In genomic region chr17:27480699-27481098, GRCh38 we compare ENCODE assay signal across 21 cellular contexts. TPM values are rescaled to one million over a fixed set of nuclear protein-coding genes. Genes with fewer than 3 reads are reported as not detected.
DNase-seq lines count a peak whose midpoint lies in the region; ATAC-seq and TF ChIP-seq lines count a peak whose summit lies in the region.
"Had no signal": no experiment of that assay in that cellular context is flagged by ENCODE, and none has a peak within 500 bp of the region (broad histone marks: within the 10 kb centered on the region; RNA-seq: fewer than 3 reads in every experiment).

No MANE protein-coding gene starts in this region.

- no peaks in the 10 kb centered on the region for H3K9me3 ChIP-seq in CD4-positive, alpha-beta T cell (ENCODE audit: control insufficient read depth, low read length)
- H3K9me3 ChIP-seq: gastrocnemius medialis had no signal

- no peak overlapping the region for H3K4me3 Mint-ChIP-seq in CD4-positive, alpha-beta T cell
- no peak overlapping the region for H3K4me3 Mint-ChIP-seq in GM23338
- H3K4me3 Mint-ChIP-seq in activated T-helper 2 cell treated with anti-CD3 and anti-CD28 coated beads, Interferon-gamma antibody, Interleukin-2, Interleukin-4, amounts not matched to agents 10 μg/mL and 5 μg/mL and 100 μg/mL, durations not matched to agents 14 hours and 24 hours and 36 hours (ENCODE audit: low read depth), result no peak overlapping the region
- peak overlapping the region in 2 of 5 donors; percentile 61 to 65 for H3K4me3 Mint-ChIP-seq in immature natural killer cell
- H3K4me3 Mint-ChIP-seq in Calu3 (ENCODE audit: low read depth, unreplicated experiment), result no peak overlapping the region
- H3K4me3 Mint-ChIP-seq: CD14-positive monocyte, mesothelial cell of epicardium had no signal

- H3K4me1 Mint-ChIP-seq in CD4-positive, alpha-beta T cell (ENCODE audit: low read depth), result peaks cover 47% of the 10 kb centered on the region
- H3K4me1 Mint-ChIP-seq in GM23338, result peaks cover 58% of the 10 kb centered on the region
- peaks cover 59% of the 10 kb centered on the region for H3K4me1 Mint-ChIP-seq in activated T-helper 2 cell treated with anti-CD3 and anti-CD28 coated beads, Interferon-gamma antibody, Interleukin-2, Interleukin-4, amounts not matched to agents 10 μg/mL and 5 μg/mL and 100 μg/mL, durations not matched to agents 14 hours and 24 hours and 36 hours (ENCODE audit: low read depth)
- H3K4me1 Mint-ChIP-seq in immature natural killer cell, result peaks cover 54 to 61% of the 10 kb centered on the region in 2 donors
- H3K4me1 Mint-ChIP-seq in Calu3 (ENCODE audit: low read depth, unreplicated experiment), result no peaks in the 10 kb centered on the region
- H3K4me1 Mint-ChIP-seq: mesothelial cell of epicardium had no signal

- peaks cover 3% of the 10 kb centered on the region; the same call in 1 of the 2 replicates for H4K20me1 ChIP-seq in GM23338 (replicated peaks; ENCODE audit: insufficient read depth)

- no peak for DNase-seq in CD4-positive, alpha-beta T cell
- no peak for DNase-seq in GM23338 (ENCODE audit: low spot score)
- no peak for DNase-seq in activated T-helper 2 cell treated with anti-CD3 and anti-CD28 coated beads, Interferon-gamma antibody, Interleukin-2, Interleukin-4, amounts not matched to agents 10 μg/mL and 5 μg/mL and 100 μg/mL, durations not matched to agents 14 hours and 24 hours and 36 hours (ENCODE audit: low spot score)
- DNase-seq in immature natural killer cell, result no peak
- DNase-seq in Calu3, result no peak
- DNase-seq in NK-92 treated with Interleukin-12 subunit alpha and Interleukin-12 subunit beta, amount 100 ng/mL, for 24 hours (lab: John Stamatoyannopoulos, UW), result no peak
- DNase-seq: gastrocnemius medialis; GOT3; hypothalamus; left ventricle myocardium superior; NCI-H1105 treated with DMSO at 0.1 percent for 48 hours; NCI-H2081; NCI-H226; NCI-H748 treated with DMSO at 0.1 percent for 48 hours; stimulated activated CD4-positive, alpha-beta T cell treated with anti-CD3 and anti-CD28 coated beads, Interleukin-4, amount 100 ng/mL, for 1 hour had no signal

- intact Hi-C loops in CD4-positive, alpha-beta T cell (cut with DNase I, micrococcal nuclease), result loop anchor here in 1 of 2 experiments (10.0 kb wide), 1 partner anchor 54 kb away; no protein-coding TSS in a partner anchor
- intact Hi-C loops in activated T-helper 2 cell treated with anti-CD3 and anti-CD28 coated beads, Interferon-gamma antibody, Interleukin-2, Interleukin-4, amounts not matched to agents 10 μg/mL and 5 μg/mL and 100 μg/mL, durations not matched to agents 14 hours and 24 hours and 36 hours (cut with micrococcal nuclease), result loop anchor here (2.0 kb wide), 1 partner anchor 14 kb away; no protein-coding TSS in a partner anchor
- intact Hi-C loops in Calu3 (cut with micrococcal nuclease; ENCODE audit: unreplicated experiment), result no loop called here

- H3K36me3 ChIP-seq in GM23338 (ENCODE audit: insufficient read depth), result no peaks in the 10 kb centered on the region
- H3K36me3 ChIP-seq: gastrocnemius medialis had no signal

- CTCF ChIA-PET in CD4-positive, alpha-beta T cell (lab: Charles Lee), result interaction anchor here (1.0 to 2.6 kb wide), 3 partner anchors 8 to 25 kb away, joined by 3 to 6 read pairs (median 6); partner anchors contain the start of gene KSR1
- CTCF ChIA-PET in Calu3 (lab: Charles Lee), result no interaction called here

- no peaks in the 10 kb centered on the region for H3K27me3 Mint-ChIP-seq in CD4-positive, alpha-beta T cell
- H3K27me3 Mint-ChIP-seq in GM23338 (ENCODE audit: insufficient read depth, low read depth, poor library complexity) (peaks cover 3% of the 10 kb centered on the region), immature natural killer cell (ENCODE audit: low read depth in 3 of 3) (peaks cover 0 to 4% (median 0%) of the 10 kb centered on the region in 3 donors), Calu3 (ENCODE audit: unreplicated experiment) (no peaks in the 10 kb centered on the region)
- no peaks in the 10 kb centered on the region for H3K27me3 Mint-ChIP-seq in activated T-helper 2 cell treated with anti-CD3 and anti-CD28 coated beads, Interferon-gamma antibody, Interleukin-2, Interleukin-4, amounts not matched to agents 10 μg/mL and 5 μg/mL and 100 μg/mL, durations not matched to agents 14 hours and 24 hours and 36 hours (ENCODE audit: low read depth)
- H3K27me3 Mint-ChIP-seq: naive thymus-derived CD4-positive, alpha-beta T cell had no signal

- no peak for TF ChIP-seq CTCF in CD4-positive, alpha-beta T cell (IDR thresholded peaks at IDR 0.05)
- no peak for TF ChIP-seq CTCF in GM23338 (conservative IDR thresholded peaks at IDR 0.05; ENCODE audit: low read depth in 2 of 2)
- no peak for TF ChIP-seq CTCF in Calu3 (IDR thresholded peaks at IDR 0.05; ENCODE audit: unreplicated experiment)

- H3K9me3 Mint-ChIP-seq in CD4-positive, alpha-beta T cell, result no peaks in the 10 kb centered on the region
- H3K9me3 Mint-ChIP-seq in GM23338, result no peaks in the 10 kb centered on the region
- no peaks in the 10 kb centered on the region for H3K9me3 Mint-ChIP-seq in activated T-helper 2 cell treated with anti-CD3 and anti-CD28 coated beads, Interferon-gamma antibody, Interleukin-2, Interleukin-4, amounts not matched to agents 10 μg/mL and 5 μg/mL and 100 μg/mL, durations not matched to agents 14 hours and 24 hours and 36 hours
- no peaks in the 10 kb centered on the region for H3K9me3 Mint-ChIP-seq in immature natural killer cell
- no peaks in the 10 kb centered on the region for H3K9me3 Mint-ChIP-seq in Calu3 (ENCODE audit: low read depth, unreplicated experiment)
- H3K9me3 Mint-ChIP-seq: CD14-positive monocyte, mesothelial cell of epicardium had no signal

- no peak overlapping the region for H2AFZ ChIP-seq in GM23338

- H3K4me3 ChIP-seq in GM23338, result no peak overlapping the region
- H3K4me3 ChIP-seq: gastrocnemius medialis had no signal

- ATAC-seq in CD4-positive, alpha-beta T cell (ENCODE audit: poor library complexity), result no peak
- no peak for ATAC-seq in GM23338
- no peak for ATAC-seq in GM19351 (IDR thresholded peaks at IDR 0.05; ENCODE audit: unreplicated experiment)
- ATAC-seq: gastrocnemius medialis, left ventricle myocardium superior had no signal

- no TSS peak for BruUV-seq in Calu3 (replicated peaks; lab: Mats Ljungman, UMichigan)

- 0 out of 2 replicates have a peak, but pooled peaks cover 5% of the 10 kb centered on the region for H3F3A ChIP-seq in GM23338 (replicated peaks; ENCODE audit: low read depth)

- H3K9me2 ChIP-seq in GM23338 (ENCODE audit: insufficient read depth), result no peaks in the 10 kb centered on the region

- no peaks in the 10 kb centered on the region for H3K27me3 ChIP-seq in CD4-positive, alpha-beta T cell (ENCODE audit: control insufficient read depth, insufficient read depth, low read length)
- no peaks in the 10 kb centered on the region for H3K27me3 ChIP-seq in GM23338 (ENCODE audit: insufficient read depth)
- H3K27me3 ChIP-seq: gastrocnemius medialis had no signal

- peaks cover 94% of the 10 kb centered on the region for H3K79me2 ChIP-seq in GM23338 (replicated peaks; ENCODE audit: insufficient read depth)

- POLR2A ChIA-PET in CD4-positive, alpha-beta T cell (lab: Charles Lee), result interaction anchor here (1.2 kb wide), 2 partner anchors 25 to 187 kb away, joined by 3 to 4 read pairs; partner anchors contain the start of gene WSB1

- H3K27ac Mint-ChIP-seq in CD4-positive, alpha-beta T cell, result peak overlapping the region; percentile 79
- peak overlapping the region; percentile 56; the same call in 1 of the 2 replicates for H3K27ac Mint-ChIP-seq in GM23338
- peak overlapping the region; percentile 89 for H3K27ac Mint-ChIP-seq in activated T-helper 2 cell treated with anti-CD3 and anti-CD28 coated beads, Interferon-gamma antibody, Interleukin-2, Interleukin-4, amounts not matched to agents 10 μg/mL and 5 μg/mL and 100 μg/mL, durations not matched to agents 14 hours and 24 hours and 36 hours
- peak overlapping the region; percentile 28 to 93 (median 64) for H3K27ac Mint-ChIP-seq in immature natural killer cell
- H3K27ac Mint-ChIP-seq in Calu3 (ENCODE audit: unreplicated experiment), result no peak overlapping the region
- H3K27ac Mint-ChIP-seq: mesothelial cell of epicardium had no signal

- H3K4me2 ChIP-seq in GM23338, result peak overlapping the region; percentile 65

- peaks cover 50% of the 10 kb centered on the region for H3K4me1 ChIP-seq in GM23338 (ENCODE audit: insufficient read depth)
- H3K4me1 ChIP-seq: gastrocnemius medialis had no signal

- H3K27ac ChIP-seq in CD4-positive, alpha-beta T cell (ENCODE audit: low read depth, low read length), result no peak overlapping the region
- H3K27ac ChIP-seq in GM23338 (ENCODE audit: low read depth), result peak overlapping the region; percentile 81; the same call in 1 of the 2 replicates
- H3K27ac ChIP-seq: gastrocnemius medialis, RWPE1, VCaP had no signal

- no peaks in the 10 kb centered on the region for H3K36me3 Mint-ChIP-seq in CD4-positive, alpha-beta T cell (ENCODE audit: low read depth)
- H3K36me3 Mint-ChIP-seq in GM23338 (ENCODE audit: low read depth), result no peaks in the 10 kb centered on the region; the same call in 2 of the 3 replicates
- peaks cover 15% of the 10 kb centered on the region for H3K36me3 Mint-ChIP-seq in activated T-helper 2 cell treated with anti-CD3 and anti-CD28 coated beads, Interferon-gamma antibody, Interleukin-2, Interleukin-4, amounts not matched to agents 10 μg/mL and 5 μg/mL and 100 μg/mL, durations not matched to agents 14 hours and 24 hours and 36 hours (ENCODE audit: low read depth)
- no peaks in the 10 kb centered on the region for H3K36me3 Mint-ChIP-seq in immature natural killer cell
- H3K36me3 Mint-ChIP-seq in Calu3 (ENCODE audit: insufficient read depth, unreplicated experiment), result no peaks in the 10 kb centered on the region
- H3K36me3 Mint-ChIP-seq: mesothelial cell of epicardium had no signal

TF ChIP-seq in GM23338, 12 proteins besides CTCF, POLR2A, EP300 and RAD21 (continues in another document):
- TF ChIP-seq CREB1 (CRISPR knock-in tag; IDR thresholded peaks at IDR 0.05; ENCODE audit: low read depth) (no peak), POLR2AphosphoS5 (IDR thresholded peaks at IDR 0.05; ENCODE audit: low read depth) (no peak)

RNA-seq across cellular contexts. Expression of gene KSR1, which starts 24.5 kb away (rescaled TPM):
- total RNA-seq in CD4-positive, alpha-beta T cell, result 10 to 100 TPM; 19.4 to 25.3 TPM
- total RNA-seq in GM23338 (2014; rRNA removed; shearing (Covaris generic)), result 35.6 and 53.2 TPM in 2 replicates
- polyA plus RNA-seq in GM23338 (2016; fragmentation: Nextera tagmentation; extraction: Ambion mirVana) (7.8 and 8.5 TPM in 2 replicates), immature natural killer cell (1 to 10 TPM; 1.8 to 5.6 (median 2.6) TPM)
- 96.5 and 101 TPM in 2 replicates for total RNA-seq in activated T-helper 2 cell treated with anti-CD3 and anti-CD28 coated beads, Interferon-gamma antibody, Interleukin-2, Interleukin-4, amounts not matched to agents 10 μg/mL and 5 μg/mL and 100 μg/mL, durations not matched to agents 14 hours and 24 hours and 36 hours
- total RNA-seq in Calu3 (2022), result 3.6 and 4.5 TPM in 2 replicates
